8 cellular contexts compared by ENCODE assay signal in genomic region chr9:135480071-135480941, GRCh38. TPM values are rescaled to one million over a fixed set of nuclear protein-coding genes. Genes with fewer than 3 reads are reported as not detected.
DNase-seq lines count a peak whose midpoint lies in the region; ATAC-seq and TF ChIP-seq lines count a peak whose summit lies in the region.

No MANE protein-coding gene starts in this region.

- H3K4me3 Mint-ChIP-seq in CD14-positive monocyte: peak overlapping the region; percentile 75 to 83

- no peaks in the 10 kb centered on the region for H3K9me3 Mint-ChIP-seq in CD14-positive monocyte

- H3K36me3 ChIP-seq in WERI-Rb-1 (peaks cover 26% of the 10 kb centered on the region), osteoblast (ENCODE audit: insufficient read depth, low read length) (peaks cover 5% of the 10 kb centered on the region)

- peak overlapping the region; percentile 85 for H3K4me2 ChIP-seq in osteoblast (ENCODE audit: insufficient read depth, low read length)

- POLR2A ChIA-PET in HEK293T (lab: Yijun Ruan, JAX): interaction anchor here (0.9 to 1.5 kb wide), 6 partner anchors 11 to 25 kb away, joined by 3 to 5 read pairs (median 3); no protein-coding TSS in a partner anchor

- peaks cover 8% of the 10 kb centered on the region for H3K4me1 ChIP-seq in osteoblast (ENCODE audit: insufficient read depth, low read length)

- DNase-seq in CD14-positive monocyte (ENCODE audit: low spot score) (no peak), HEK293T (ENCODE audit: extremely low spot score) (peak; percentile 64), WERI-Rb-1 (peak; percentile 46), germinal center (ENCODE audit: low spot score) (peak; percentile 19), osteoblast (ENCODE audit: insufficient read length, low spot score, missing footprints) (peak; percentile 95)
- no peak for DNase-seq in activated CD4-positive, alpha-beta T cell treated with anti-CD3 and anti-CD28 coated beads, Interleukin-2, amount 50 U/mL, for 4 hours

- peaks cover 16 to 18% of the 10 kb centered on the region in 2 donors for H3K36me3 Mint-ChIP-seq in CD14-positive monocyte

- H3K4me3 ChIP-seq in WERI-Rb-1 (ENCODE audit: low read depth, low read length) (peak overlapping the region; percentile 70), osteoblast (ENCODE audit: insufficient read depth, low read length) (peak overlapping the region; percentile 86)

- H3K27ac Mint-ChIP-seq in CD14-positive monocyte: no peak overlapping the region

- CTCF ChIA-PET in HEK293T (lab: Yijun Ruan, JAX): interaction anchor here (0.6 to 1.2 kb wide), 4 partner anchors 12 to 691 kb away, joined by 3 to 4 read pairs (median 4); partner anchors contain the start of gene KCNT1

- no peaks in the 10 kb centered on the region for H3K9me3 ChIP-seq in WERI-Rb-1 (ENCODE audit: severe bottlenecking)
- H3K9me3 ChIP-seq in osteoblast (ENCODE audit: low read depth, low read length): no peaks in the 10 kb centered on the region

- H3K27ac ChIP-seq in WERI-Rb-1 (peak overlapping the region; percentile 63), osteoblast (ENCODE audit: low read depth, low read length) (no peak overlapping the region)

- H2AFZ ChIP-seq in osteoblast (ENCODE audit: low read length): peak overlapping the region; percentile 86

- intact Hi-C loops in CD14-positive monocyte (cut with micrococcal nuclease): no loop called here

- H3K4me1 Mint-ChIP-seq in CD14-positive monocyte: peaks cover 12% of the 10 kb centered on the region

- ATAC-seq in HG03521 (IDR thresholded peaks at IDR 0.05; ENCODE audit: unreplicated experiment) (no peak), GM18909 (IDR thresholded peaks at IDR 0.05; ENCODE audit: poor library complexity, unreplicated experiment) (no peak)

- no peak for TF ChIP-seq CTCF in CD14-positive monocyte (IDR thresholded peaks at IDR 0.05)
- no peak for TF ChIP-seq CTCF in WERI-Rb-1 (IDR thresholded peaks at IDR 0.05; ENCODE audit: low read depth, low read length)
- TF ChIP-seq CTCF in osteoblast (IDR thresholded peaks at IDR 0.05; ENCODE audit: extremely low read depth, low read depth, low read length): no peak

- peaks cover 19 to 34% (median 20%) of the 10 kb centered on the region in 3 donors for H3K27me3 Mint-ChIP-seq in CD14-positive monocyte (ENCODE audit: low read depth in 3 of 3)

- H3K27me3 ChIP-seq in WERI-Rb-1 (ENCODE audit: insufficient read depth, low read depth, severe bottlenecking) (no peaks in the 10 kb centered on the region), osteoblast (ENCODE audit: insufficient read depth, low read length) (no peaks in the 10 kb centered on the region)

- no peaks in the 10 kb centered on the region for H3K79me2 ChIP-seq in osteoblast (ENCODE audit: insufficient read depth, low read length)

- peaks cover 7% of the 10 kb centered on the region for H4K20me1 ChIP-seq in osteoblast (ENCODE audit: insufficient read depth, low read length)

TF ChIP-seq in HEK293T, 16 proteins besides CTCF, POLR2A, EP300 and RAD21:
- TF ChIP-seq ZNF384 (IDR thresholded peaks at IDR 0.05) (no peak), TARDBP (IDR thresholded peaks at IDR 0.05) (no peak)

RNA-seq across cellular contexts. Expression of gene PPP1R26, which starts 0.7 kb away (rescaled TPM):
- polyA plus RNA-seq in CD14-positive monocyte: under 1 TPM; 0.56 to 0.60 TPM
- total RNA-seq in osteoblast: 9.4 and 10.5 TPM in 2 replicates

RNA-seq across cellular contexts. Expression of gene MRPS2, which starts 20.2 kb away (rescaled TPM):
- 10 to 100 TPM; 27.9 to 30.2 TPM for polyA plus RNA-seq in CD14-positive monocyte
- 13.0 and 18.3 TPM in 2 replicates for total RNA-seq in osteoblast

RNA-seq across cellular contexts. Expression of gene LCN1, which starts 40.9 kb away (rescaled TPM):
- not detected for polyA plus RNA-seq in CD14-positive monocyte
- not detected in 2 replicates for total RNA-seq in osteoblast

Comparison
In these comparisons a context has a peak if more than half of its experiments do, and no peak if none do; other contexts are left out.
1. DNase-seq: peak in HEK293T (single experiment), WERI-Rb-1 (single experiment), germinal center (single experiment) and osteoblast (single experiment); none in CD14-positive monocyte (single experiment) and activated CD4-positive, alpha-beta T cell treated with anti-CD3 and anti-CD28 coated beads, Interleukin-2, amount 50 U/mL, for 4 hours (0 of 2).